ENCODE assay signal across 8 cellular contexts in genomic region chr15:64070965-64071851, GRCh38. TPM values are rescaled to one million over a fixed set of nuclear protein-coding genes. Genes with fewer than 3 reads are reported as not detected.
DNase-seq lines count a peak whose midpoint lies in the region; ATAC-seq lines count a peak whose summit lies in the region.

No MANE protein-coding gene starts in this region.

- no peaks in the 10 kb centered on the region for H3K27me3 ChIP-seq in MG63

- in situ Hi-C loops in ACHN (cut with HindIII; ENCODE audit: low pct_ligation_motif_present, low pct_unique_long_range_greater_than_20kb, low sequenced_read_pairs) = no loop called here

- ATAC-seq in esophagus mucosa = peak; percentile 70
- no peak for ATAC-seq in HG02852 (IDR thresholded peaks at IDR 0.05; ENCODE audit: unreplicated experiment)

- H3K9me3 ChIP-seq in MG63 = no peaks in the 10 kb centered on the region

- peak; percentile 71 for DNase-seq in ACHN
- peak; percentile 73 for DNase-seq in MG63
- peak; percentile 86 for DNase-seq in myocyte (ENCODE audit: low read depth)
- DNase-seq in NCI-H2081 (lab: John Stamatoyannopoulos, UW) = no peak
- no peak for DNase-seq in central memory CD4-positive, alpha-beta T cell
- DNase-seq in activated T-cell treated with anti-CD3 and anti-CD28 coated beads for 4 hours = no peak

- H3K36me3 ChIP-seq in MG63 = peaks cover 18% of the 10 kb centered on the region

- no peak overlapping the region for H3K4me3 ChIP-seq in MG63

RNA-seq across cellular contexts. Expression of gene CIAO2A, which starts 22.4 kb away (rescaled TPM):
- total RNA-seq in MG63 (2014; rRNA removed; shearing (Covaris generic); ENCODE audit: low replicate concordance) = 176 and 187 TPM in 2 replicates
- 25.6 TPM for total RNA-seq in esophagus mucosa
- 46.3 and 55.7 TPM in 2 replicates for total RNA-seq in myocyte
- polyA plus RNA-seq in myocyte (2012) = 29.5 TPM

RNA-seq across cellular contexts. Expression of gene SNX1, which starts 24.6 kb away (rescaled TPM):
- 80.1 and 97.9 TPM in 2 replicates for total RNA-seq in MG63 (2014; rRNA removed; shearing (Covaris generic); ENCODE audit: low replicate concordance)
- 76.6 TPM for total RNA-seq in esophagus mucosa
- 24.4 and 27.8 TPM in 2 replicates for total RNA-seq in myocyte
- polyA plus RNA-seq in myocyte (2012) = 60.0 TPM

RNA-seq across cellular contexts. Expression of gene DAPK2, which starts 24.9 kb away (rescaled TPM):
- 1.3 and 3.5 TPM in 2 replicates for total RNA-seq in MG63 (2014; rRNA removed; shearing (Covaris generic); ENCODE audit: low replicate concordance)
- total RNA-seq in esophagus mucosa = 9.6 TPM
- total RNA-seq in myocyte = 0.21 and 0.53 TPM in 2 replicates
- polyA plus RNA-seq in myocyte (2012) = 1.6 TPM

Comparison
In these comparisons a context has a peak if more than half of its experiments do, and no peak if none do; other contexts are left out.
1. DNase-seq: peak in ACHN (single experiment), MG63 (single experiment) and myocyte (single experiment); none in NCI-H2081 (0 of 2), central memory CD4-positive, alpha-beta T cell (single experiment) and activated T-cell treated with anti-CD3 and anti-CD28 coated beads for 4 hours (single experiment).